12 cellular contexts compared by ENCODE assay signal in genomic region chr12:124386059-124386458, GRCh38.
A peak's percentile ranks its signal among the peaks of the same experiment; 100 is the strongest.
DNase-seq lines count a peak whose midpoint lies in the region; ATAC-seq and TF ChIP-seq lines count a peak whose summit lies in the region.
"Had no signal": no experiment of that assay in that cellular context is flagged by ENCODE, and none has a peak within 500 bp of the region (broad histone marks: within the 10 kb centered on the region; RNA-seq: fewer than 3 reads in every experiment).

No MANE protein-coding gene starts in this region.

- H3K4me3 ChIP-seq in heart left ventricle: peak overlapping the region in 9 of 12 donors; percentile 54 to 81 (median 70)
- peak overlapping the region in 1 of 4 donors; percentile 60 for H3K4me3 ChIP-seq in sigmoid colon

- DNase-seq in EL (peak; percentile 64), UCSD-AML1 (lab: John Stamatoyannopoulos, UW; ENCODE audit: unreplicated experiment) (peak; percentile 16), heart left ventricle (peak in 4 of 5 donors; percentile 74 to 85 (median 75)), sigmoid colon (no peak), NCI-H2081 (lab: John Stamatoyannopoulos, UW) (no peak), OCI-M2 (lab: John Stamatoyannopoulos, UW; ENCODE audit: unreplicated experiment) (no peak), NCI-H1694 treated with DMSO at 0.1 percent for 48 hours (lab: John Stamatoyannopoulos, UW) (no peak)
- DNase-seq: activated T-cell treated with anti-CD3 and anti-CD28 coated beads for 4 hours, NCI-H69, nucleus accumbens, T-helper 9 cell had no signal

- no peak for TF ChIP-seq EP300 in sigmoid colon (IDR thresholded peaks at IDR 0.05)

- H3K36me3 ChIP-seq in heart left ventricle: peaks cover 0 to 41% (median 28%) of the 10 kb centered on the region in 9 donors
- H3K36me3 ChIP-seq in sigmoid colon: peaks cover 0 to 29% (median 11%) of the 10 kb centered on the region in 4 donors

- intact Hi-C loops in heart left ventricle (cut with DNase I): loop anchor here in 5 of 10 donors (5.0 to 10.0 kb wide), 7 partner anchors 36 to 309 kb away; partner anchors contain the start of gene NCOR2 (in 3 of the 5)
- intact Hi-C loops in sigmoid colon (cut with DNase I): loop anchor here (10.0 kb wide), 1 partner anchor 529 kb away; the partner anchor contains the start of gene UBC

- TF ChIP-seq POLR2A in heart left ventricle (IDR thresholded peaks at IDR 0.05): no peak
- no peak for TF ChIP-seq POLR2A in sigmoid colon (IDR thresholded peaks at IDR 0.05)

- H3K27ac ChIP-seq in heart left ventricle: peak overlapping the region; percentile 17 to 99 (median 96)
- H3K27ac ChIP-seq in sigmoid colon: peak overlapping the region; percentile 94 to 99 (median 96)

- H3K4me1 ChIP-seq in heart left ventricle: peaks cover 11 to 98% (median 80%) of the 10 kb centered on the region in 12 donors
- peaks cover 0 to 93% (median 83%) of the 10 kb centered on the region in 4 donors for H3K4me1 ChIP-seq in sigmoid colon

- WGBS in heart left ventricle, 4 donors: 8 to 29% (median 14%) methylated on average over 3 to 17 of the region's 17 CpGs
- 78 to 83% methylated on average over 17 of the region's 17 CpGs for WGBS in sigmoid colon, 2 donors

- H3K27me3 ChIP-seq in heart left ventricle (no peaks in the 10 kb centered on the region), sigmoid colon (no peaks in the 10 kb centered on the region)

- ATAC-seq in heart left ventricle (peak in 1 of 4 donors; percentile 27), GM21529 (IDR thresholded peaks at IDR 0.05; ENCODE audit: unreplicated experiment) (no peak)

- H3K9me3 ChIP-seq in heart left ventricle (no peaks in the 10 kb centered on the region), sigmoid colon (no peaks in the 10 kb centered on the region)

- no peak for TF ChIP-seq CTCF in heart left ventricle (IDR thresholded peaks at IDR 0.05)
- TF ChIP-seq CTCF in sigmoid colon (IDR thresholded peaks at IDR 0.05): no peak

Comparison
In these comparisons a context has a peak if more than half of its experiments do, and no peak if none do; other contexts are left out.
1. DNase-seq: peak in EL (single experiment), UCSD-AML1 (single experiment) and heart left ventricle (4 of 5); none in sigmoid colon (single experiment), NCI-H2081 (0 of 2), OCI-M2 (single experiment) and NCI-H1694 treated with DMSO at 0.1 percent for 48 hours (single experiment).